15 cellular contexts compared by ENCODE assay signal in genomic region chr7:22319424-22320403, GRCh38. TPM values are rescaled to one million over a fixed set of nuclear protein-coding genes. Genes with fewer than 3 reads are reported as not detected.
A peak's percentile ranks its signal among the peaks of the same experiment; 100 is the strongest.
DNase-seq lines count a peak whose midpoint lies in the region; ATAC-seq and TF ChIP-seq lines count a peak whose summit lies in the region.
"Had no signal": no experiment of that assay in that cellular context is flagged by ENCODE, and none has a peak within 500 bp of the region (broad histone marks: within the 10 kb centered on the region; RNA-seq: fewer than 3 reads in every experiment).

No MANE protein-coding gene starts in this region.

- ATAC-seq in mucosa of descending colon, result no peak
- ATAC-seq: activated CD8-positive, alpha-beta T cell treated with anti-CD3 and anti-CD28 coated beads, Interleukin-2, amount 10 ng/mL, durations not matched to agents 7 days and 5 days had no signal

- no peak overlapping the region for H3K18ac ChIP-seq in mesendoderm (ENCODE audit: low read length)

- no peak overlapping the region for H4K5ac ChIP-seq in mesendoderm (ENCODE audit: low read length)

- H3K56ac ChIP-seq in mesendoderm (ENCODE audit: low read length), result peak overlapping the region; percentile 31

- H2BK120ac ChIP-seq in mesendoderm (ENCODE audit: low read depth, low read length), result no peak overlapping the region

- H2BK15ac ChIP-seq in mesendoderm (replicated peaks; ENCODE audit: low read depth), result peak overlapping the region; percentile 85

- no peak overlapping the region for H3K4me3 ChIP-seq in mesendoderm (ENCODE audit: low read length)
- no peak overlapping the region for H3K4me3 ChIP-seq in vagina
- H3K4me3 ChIP-seq in mucosa of descending colon, result no peak overlapping the region
- H3K4me3 ChIP-seq: uterus had no signal

- DNase-seq in DMS53 (lab: John Stamatoyannopoulos, UW) (peak; percentile 89), NCI-H1930 (lab: John Stamatoyannopoulos, UW) (peak; percentile 11 to 30), NCI-H82 treated with DMSO at 0.1 percent for 48 hours (lab: John Stamatoyannopoulos, UW; ENCODE audit: unreplicated experiment) (peak; percentile 88), mesendoderm (peak; percentile 52), amygdala (lab: John Stamatoyannopoulos, UW) (no peak), vagina (ENCODE audit: extremely low spot score in 2 of 2) (no peak), mucosa of descending colon (no peak)
- no peak for DNase-seq in stimulated activated CD4-positive, alpha-beta T cell treated with anti-CD3 and anti-CD28 coated beads, Interleukin-2, amount 100 ng/mL, for 48 hours
- DNase-seq: activated CD8-positive, alpha-beta T cell treated with anti-CD3 and anti-CD28 coated beads, Interleukin-2, amount 10 ng/mL, durations not matched to agents 7 days and 5 days; activated naive CD4-positive, alpha-beta T cell treated with anti-CD3 and anti-CD28 coated beads, Interleukin-2, amount 10 ng/mL, durations not matched to agents 7 days and 5 days; C1 segment of cervical spinal cord; stimulated activated CD4-positive, alpha-beta T cell treated with anti-CD3 and anti-CD28 coated beads, Interleukin-12 subunit alpha, Interleukin-12 subunit beta, amount 100 ng/mL, for 4 hours; stimulated activated CD8-positive, alpha-beta memory T cell treated with anti-CD3 and anti-CD28 coated beads, Interleukin-4, amount 100 ng/mL, for 48 hours; T-helper 1 cell; uterus had no signal

- TF ChIP-seq POLR2A in vagina (IDR thresholded peaks at IDR 0.05), result no peak

- H2AK5ac ChIP-seq in mesendoderm (ENCODE audit: low read length), result no peak overlapping the region

- H3K79me1 ChIP-seq in mesendoderm (ENCODE audit: low read length), result no peaks in the 10 kb centered on the region

- WGBS in mesendoderm (ENCODE audit: extremely low coverage, insufficient coverage, low lambda C conversion rate), result no CpG with 5 or more reads among the region's 7 CpGs

- TF ChIP-seq CTCF in vagina (IDR thresholded peaks at IDR 0.05), result no peak
- no peak for TF ChIP-seq CTCF in mucosa of descending colon (IDR thresholded peaks at IDR 0.05)

- H3K4me1 ChIP-seq in mesendoderm (ENCODE audit: control insufficient read depth, low read depth, low read length) (peaks cover 8% of the 10 kb centered on the region), vagina (no peaks in the 10 kb centered on the region), mucosa of descending colon (ENCODE audit: low read depth) (peaks cover 3% of the 10 kb centered on the region)
- H3K4me1 ChIP-seq: uterus had no signal

- no peak overlapping the region for H4K8ac ChIP-seq in mesendoderm (ENCODE audit: low read depth, low read length)

- H3K4ac ChIP-seq in mesendoderm (ENCODE audit: low read depth, low read length), result no peak overlapping the region

- H3K27me3 ChIP-seq in mesendoderm (ENCODE audit: insufficient read depth, low read length, poor library complexity) (no peaks in the 10 kb centered on the region), vagina (no peaks in the 10 kb centered on the region)
- H3K27me3 ChIP-seq: uterus had no signal

- no peaks in the 10 kb centered on the region for H3K9me3 ChIP-seq in vagina
- no peaks in the 10 kb centered on the region for H3K9me3 ChIP-seq in mucosa of descending colon
- H3K9me3 ChIP-seq: uterus had no signal

- no peak overlapping the region for H2BK5ac ChIP-seq in mesendoderm (ENCODE audit: low read length)

- H3K9ac ChIP-seq in mesendoderm (ENCODE audit: low read length), result no peak overlapping the region

- no peak overlapping the region for H3K23ac ChIP-seq in mesendoderm (ENCODE audit: low read length)

- H3K4me2 ChIP-seq in mesendoderm (ENCODE audit: low read length), result no peak overlapping the region

- peak overlapping the region; percentile 78 for H3K27ac ChIP-seq in mesendoderm (ENCODE audit: low read depth, low read length)
- H3K27ac ChIP-seq in vagina, result no peak overlapping the region
- H3K27ac ChIP-seq: uterus had no signal

- H3K36me3 ChIP-seq in mesendoderm (ENCODE audit: control insufficient read depth, insufficient read depth, low read length) (no peaks in the 10 kb centered on the region), vagina (no peaks in the 10 kb centered on the region), mucosa of descending colon (ENCODE audit: low read depth) (no peaks in the 10 kb centered on the region)
- H3K36me3 ChIP-seq: uterus had no signal

- H3K79me2 ChIP-seq in mesendoderm (ENCODE audit: control insufficient read depth, insufficient read depth, low read length), result no peaks in the 10 kb centered on the region

- intact Hi-C loops in vagina (cut with DNase I), result no loop called here
- intact Hi-C loops in mucosa of descending colon (cut with DNase I, micrococcal nuclease), result no loop called here

RNA-seq across cellular contexts. Expression of gene RAPGEF5, which starts 37.2 kb away (rescaled TPM):
- 3.1 TPM for polyA plus RNA-seq in mesendoderm (2013, experiment 1 of 2)
- polyA plus RNA-seq in mesendoderm (2013, experiment 2 of 2), result 3.1 TPM
- total RNA-seq in vagina (68.0 TPM), mucosa of descending colon (10 to 100 TPM; 34.7 to 87.8 (median 59.5) TPM)

Comparison
In these comparisons a context has a peak if more than half of its experiments do, and no peak if none do; other contexts are left out.
1. DNase-seq: peak in DMS53 (single experiment), NCI-H1930 (2 of 2), NCI-H82 treated with DMSO at 0.1 percent for 48 hours (single experiment) and mesendoderm (single experiment); none in amygdala (0 of 56), stimulated activated CD4-positive, alpha-beta T cell treated with anti-CD3 and anti-CD28 coated beads, Interleukin-2, amount 100 ng/mL, for 48 hours (0 of 2), vagina (0 of 2) and mucosa of descending colon (0 of 3).